ENCODE assay signal across 1 cellular context in the genomic region with DNA sequence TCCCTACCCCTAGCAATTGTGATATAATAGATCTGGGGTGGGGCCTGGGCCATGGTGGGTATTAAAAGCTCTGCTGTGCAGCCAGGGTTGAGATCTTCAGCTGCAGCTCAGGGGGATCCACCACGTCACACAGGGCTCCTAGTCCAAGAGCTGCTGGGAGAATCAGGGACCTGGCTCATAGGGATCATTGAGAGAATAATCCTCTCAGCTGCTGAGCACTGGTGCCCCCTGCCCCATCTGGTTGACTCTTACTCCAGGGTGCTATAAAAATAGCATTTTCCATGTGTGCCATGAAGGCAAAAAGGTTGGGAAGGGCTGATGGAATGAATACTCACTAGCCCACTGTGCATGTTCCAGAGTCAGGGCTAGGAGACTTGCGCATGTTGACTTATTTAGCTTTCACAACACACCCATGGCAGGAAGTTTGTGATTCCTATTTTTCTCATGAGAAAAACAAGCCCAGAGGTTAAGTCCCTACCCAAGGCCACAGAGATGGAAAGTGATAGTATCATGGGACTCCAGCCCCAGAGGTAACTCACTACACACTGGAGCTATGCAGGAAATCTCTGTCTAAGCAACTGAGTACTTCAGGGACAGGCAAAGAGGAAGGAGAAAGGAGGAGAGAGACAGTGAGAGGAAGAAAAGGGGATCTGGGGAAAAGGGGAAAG.
TF ChIP-seq lines count a peak whose summit lies in the region.

No MANE protein-coding gene starts in this region.

TF ChIP-seq in HepG2, 621 proteins besides CTCF, POLR2A, EP300 and RAD21 (continued from another document and continues in another):
- TF ChIP-seq ZNF10 (CRISPR knock-in tag; IDR thresholded peaks at IDR 0.05; ENCODE audit: borderline replicate concordance, low read depth) (no peak), ZNF883 (CRISPR knock-in tag; IDR thresholded peaks at IDR 0.05; ENCODE audit: not compliant biosample characterization) (no peak), ZMYM2 (CRISPR knock-in tag; IDR thresholded peaks at IDR 0.05) (no peak), ATF7 (IDR thresholded peaks at IDR 0.05) (no peak), ATF7 (CRISPR knock-in tag; IDR thresholded peaks at IDR 0.05) (no peak), HDAC2 (CRISPR knock-in tag; IDR thresholded peaks at IDR 0.05) (peak; percentile 37; the same call in 1 of the 2 replicates), RFXAP (CRISPR knock-in tag; IDR thresholded peaks at IDR 0.05; ENCODE audit: borderline replicate concordance) (no peak), ZBTB38 (CRISPR knock-in tag; IDR thresholded peaks at IDR 0.05) (no peak), ZC3H4 (CRISPR knock-in tag; IDR thresholded peaks at IDR 0.05; ENCODE audit: borderline replicate concordance) (no peak), ZKSCAN8 (CRISPR knock-in tag; IDR thresholded peaks at IDR 0.05; ENCODE audit: borderline replicate concordance) (peak; percentile 19; the same call in 1 of the 2 replicates), ZNF652 (CRISPR knock-in tag; IDR thresholded peaks at IDR 0.05; ENCODE audit: borderline replicate concordance, low read depth) (no peak), NPAS2 (CRISPR knock-in tag; IDR thresholded peaks at IDR 0.05; ENCODE audit: borderline replicate concordance) (no peak), ZNF558 (CRISPR knock-in tag; IDR thresholded peaks at IDR 0.05; ENCODE audit: borderline replicate concordance) (no peak), PPARG (CRISPR knock-in tag; conservative IDR thresholded peaks at IDR 0.05) (0 out of 2 replicates have a peak, but pooled peaks have one; percentile 22), ZNF598 (CRISPR knock-in tag; IDR thresholded peaks at IDR 0.05; ENCODE audit: borderline replicate concordance) (no peak), ATRX (CRISPR knock-in tag; IDR thresholded peaks at IDR 0.05; ENCODE audit: borderline replicate concordance) (no peak), HNRNPLL (IDR thresholded peaks at IDR 0.05; ENCODE audit: low read depth, low read length, poor library complexity, severe bottlenecking) (no peak), ASH2L (IDR thresholded peaks at IDR 0.05; ENCODE audit: insufficient read length, low read depth, low read length) (no peak), ZNF607 (CRISPR knock-in tag; IDR thresholded peaks at IDR 0.05; ENCODE audit: borderline replicate concordance) (peak; percentile 38; the same call in 1 of the 2 replicates), ZNF296 (CRISPR knock-in tag; conservative IDR thresholded peaks at IDR 0.05) (no peak), RBAK (CRISPR knock-in tag; IDR thresholded peaks at IDR 0.05) (no peak), PCBP1 (IDR thresholded peaks at IDR 0.05; ENCODE audit: borderline replicate concordance, low read depth, low read length) (no peak), MEIS1 (CRISPR knock-in tag; IDR thresholded peaks at IDR 0.05; ENCODE audit: borderline replicate concordance) (no peak), ZNF3 (CRISPR knock-in tag; IDR thresholded peaks at IDR 0.05) (no peak), ZNF790 (CRISPR knock-in tag; IDR thresholded peaks at IDR 0.05; ENCODE audit: borderline replicate concordance) (no peak), HOXD1 (CRISPR knock-in tag; IDR thresholded peaks at IDR 0.05) (no peak), JUND (CRISPR knock-in tag; IDR thresholded peaks at IDR 0.05) (no peak), MAZ (IDR thresholded peaks at IDR 0.05; ENCODE audit: borderline replicate concordance, low read depth, low read length) (no peak), MAZ (CRISPR knock-in tag; IDR thresholded peaks at IDR 0.05; ENCODE audit: low read depth) (no peak; the same call in 1 of the 2 replicates), SMAD9 (CRISPR knock-in tag; IDR thresholded peaks at IDR 0.05) (no peak), CBX5 (CRISPR knock-in tag; IDR thresholded peaks at IDR 0.05; ENCODE audit: borderline replicate concordance) (no peak), HNF4A (CRISPR knock-in tag; IDR thresholded peaks at IDR 0.05) (peak; percentile 42)
- TF ChIP-seq, protein P1, sequence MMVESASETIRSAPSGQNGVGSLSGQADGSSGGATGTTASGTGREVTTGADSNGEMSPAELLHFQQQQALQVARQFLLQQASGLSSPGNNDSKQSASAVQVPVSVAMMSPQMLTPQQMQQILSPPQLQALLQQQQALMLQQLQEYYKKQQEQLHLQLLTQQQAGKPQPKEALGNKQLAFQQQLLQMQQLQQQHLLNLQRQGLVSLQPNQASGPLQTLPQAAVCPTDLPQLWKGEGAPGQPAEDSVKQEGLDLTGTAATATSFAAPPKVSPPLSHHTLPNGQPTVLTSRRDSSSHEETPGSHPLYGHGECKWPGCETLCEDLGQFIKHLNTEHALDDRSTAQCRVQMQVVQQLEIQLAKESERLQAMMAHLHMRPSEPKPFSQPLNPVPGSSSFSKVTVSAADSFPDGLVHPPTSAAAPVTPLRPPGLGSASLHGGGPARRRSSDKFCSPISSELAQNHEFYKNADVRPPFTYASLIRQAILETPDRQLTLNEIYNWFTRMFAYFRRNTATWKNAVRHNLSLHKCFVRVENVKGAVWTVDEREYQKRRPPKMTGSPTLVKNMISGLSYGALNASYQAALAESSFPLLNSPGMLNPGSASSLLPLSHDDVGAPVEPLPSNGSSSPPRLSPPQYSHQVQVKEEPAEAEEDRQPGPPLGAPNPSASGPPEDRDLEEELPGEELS (CRISPR knock-in tag; IDR thresholded peaks at IDR 0.05), result peak; percentile 72
- TF ChIP-seq, protein P2, sequence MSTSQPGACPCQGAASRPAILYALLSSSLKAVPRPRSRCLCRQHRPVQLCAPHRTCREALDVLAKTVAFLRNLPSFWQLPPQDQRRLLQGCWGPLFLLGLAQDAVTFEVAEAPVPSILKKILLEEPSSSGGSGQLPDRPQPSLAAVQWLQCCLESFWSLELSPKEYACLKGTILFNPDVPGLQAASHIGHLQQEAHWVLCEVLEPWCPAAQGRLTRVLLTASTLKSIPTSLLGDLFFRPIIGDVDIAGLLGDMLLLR (CRISPR knock-in tag; IDR thresholded peaks at IDR 0.05), result no peak
- TF ChIP-seq, protein P3, sequence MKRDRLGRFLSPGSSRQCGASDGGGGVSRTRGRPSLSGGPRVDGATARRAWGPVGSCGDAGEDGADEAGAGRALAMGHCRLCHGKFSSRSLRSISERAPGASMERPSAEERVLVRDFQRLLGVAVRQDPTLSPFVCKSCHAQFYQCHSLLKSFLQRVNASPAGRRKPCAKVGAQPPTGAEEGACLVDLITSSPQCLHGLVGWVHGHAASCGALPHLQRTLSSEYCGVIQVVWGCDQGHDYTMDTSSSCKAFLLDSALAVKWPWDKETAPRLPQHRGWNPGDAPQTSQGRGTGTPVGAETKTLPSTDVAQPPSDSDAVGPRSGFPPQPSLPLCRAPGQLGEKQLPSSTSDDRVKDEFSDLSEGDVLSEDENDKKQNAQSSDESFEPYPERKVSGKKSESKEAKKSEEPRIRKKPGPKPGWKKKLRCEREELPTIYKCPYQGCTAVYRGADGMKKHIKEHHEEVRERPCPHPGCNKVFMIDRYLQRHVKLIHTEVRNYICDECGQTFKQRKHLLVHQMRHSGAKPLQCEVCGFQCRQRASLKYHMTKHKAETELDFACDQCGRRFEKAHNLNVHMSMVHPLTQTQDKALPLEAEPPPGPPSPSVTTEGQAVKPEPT (CRISPR knock-in tag; IDR thresholded peaks at IDR 0.05; ENCODE audit: low read depth), result no peak
- TF ChIP-seq, protein P4, sequence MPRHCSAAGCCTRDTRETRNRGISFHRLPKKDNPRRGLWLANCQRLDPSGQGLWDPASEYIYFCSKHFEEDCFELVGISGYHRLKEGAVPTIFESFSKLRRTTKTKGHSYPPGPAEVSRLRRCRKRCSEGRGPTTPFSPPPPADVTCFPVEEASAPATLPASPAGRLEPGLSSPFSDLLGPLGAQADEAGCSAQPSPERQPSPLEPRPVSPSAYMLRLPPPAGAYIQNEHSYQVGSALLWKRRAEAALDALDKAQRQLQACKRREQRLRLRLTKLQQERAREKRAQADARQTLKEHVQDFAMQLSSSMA (CRISPR knock-in tag; IDR thresholded peaks at IDR 0.05), result no peak
- TF ChIP-seq, protein P5, sequence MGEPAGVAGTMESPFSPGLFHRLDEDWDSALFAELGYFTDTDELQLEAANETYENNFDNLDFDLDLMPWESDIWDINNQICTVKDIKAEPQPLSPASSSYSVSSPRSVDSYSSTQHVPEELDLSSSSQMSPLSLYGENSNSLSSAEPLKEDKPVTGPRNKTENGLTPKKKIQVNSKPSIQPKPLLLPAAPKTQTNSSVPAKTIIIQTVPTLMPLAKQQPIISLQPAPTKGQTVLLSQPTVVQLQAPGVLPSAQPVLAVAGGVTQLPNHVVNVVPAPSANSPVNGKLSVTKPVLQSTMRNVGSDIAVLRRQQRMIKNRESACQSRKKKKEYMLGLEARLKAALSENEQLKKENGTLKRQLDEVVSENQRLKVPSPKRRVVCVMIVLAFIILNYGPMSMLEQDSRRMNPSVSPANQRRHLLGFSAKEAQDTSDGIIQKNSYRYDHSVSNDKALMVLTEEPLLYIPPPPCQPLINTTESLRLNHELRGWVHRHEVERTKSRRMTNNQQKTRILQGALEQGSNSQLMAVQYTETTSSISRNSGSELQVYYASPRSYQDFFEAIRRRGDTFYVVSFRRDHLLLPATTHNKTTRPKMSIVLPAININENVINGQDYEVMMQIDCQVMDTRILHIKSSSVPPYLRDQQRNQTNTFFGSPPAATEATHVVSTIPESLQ (CRISPR knock-in tag; conservative IDR thresholded peaks at IDR 0.05), result no peak
- TF ChIP-seq, protein P6, sequence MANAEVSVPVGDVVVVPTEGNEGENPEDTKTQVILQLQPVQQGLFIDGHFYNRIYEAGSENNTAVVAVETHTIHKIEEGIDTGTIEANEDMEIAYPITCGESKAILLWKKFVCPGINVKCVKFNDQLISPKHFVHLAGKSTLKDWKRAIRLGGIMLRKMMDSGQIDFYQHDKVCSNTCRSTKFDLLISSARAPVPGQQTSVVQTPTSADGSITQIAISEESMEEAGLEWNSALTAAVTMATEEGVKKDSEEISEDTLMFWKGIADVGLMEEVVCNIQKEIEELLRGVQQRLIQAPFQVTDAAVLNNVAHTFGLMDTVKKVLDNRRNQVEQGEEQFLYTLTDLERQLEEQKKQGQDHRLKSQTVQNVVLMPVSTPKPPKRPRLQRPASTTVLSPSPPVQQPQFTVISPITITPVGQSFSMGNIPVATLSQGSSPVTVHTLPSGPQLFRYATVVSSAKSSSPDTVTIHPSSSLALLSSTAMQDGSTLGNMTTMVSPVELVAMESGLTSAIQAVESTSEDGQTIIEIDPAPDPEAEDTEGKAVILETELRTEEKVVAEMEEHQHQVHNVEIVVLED (CRISPR knock-in tag; IDR thresholded peaks at IDR 0.05; ENCODE audit: borderline replicate concordance), result no peak
- TF ChIP-seq, protein P7, sequence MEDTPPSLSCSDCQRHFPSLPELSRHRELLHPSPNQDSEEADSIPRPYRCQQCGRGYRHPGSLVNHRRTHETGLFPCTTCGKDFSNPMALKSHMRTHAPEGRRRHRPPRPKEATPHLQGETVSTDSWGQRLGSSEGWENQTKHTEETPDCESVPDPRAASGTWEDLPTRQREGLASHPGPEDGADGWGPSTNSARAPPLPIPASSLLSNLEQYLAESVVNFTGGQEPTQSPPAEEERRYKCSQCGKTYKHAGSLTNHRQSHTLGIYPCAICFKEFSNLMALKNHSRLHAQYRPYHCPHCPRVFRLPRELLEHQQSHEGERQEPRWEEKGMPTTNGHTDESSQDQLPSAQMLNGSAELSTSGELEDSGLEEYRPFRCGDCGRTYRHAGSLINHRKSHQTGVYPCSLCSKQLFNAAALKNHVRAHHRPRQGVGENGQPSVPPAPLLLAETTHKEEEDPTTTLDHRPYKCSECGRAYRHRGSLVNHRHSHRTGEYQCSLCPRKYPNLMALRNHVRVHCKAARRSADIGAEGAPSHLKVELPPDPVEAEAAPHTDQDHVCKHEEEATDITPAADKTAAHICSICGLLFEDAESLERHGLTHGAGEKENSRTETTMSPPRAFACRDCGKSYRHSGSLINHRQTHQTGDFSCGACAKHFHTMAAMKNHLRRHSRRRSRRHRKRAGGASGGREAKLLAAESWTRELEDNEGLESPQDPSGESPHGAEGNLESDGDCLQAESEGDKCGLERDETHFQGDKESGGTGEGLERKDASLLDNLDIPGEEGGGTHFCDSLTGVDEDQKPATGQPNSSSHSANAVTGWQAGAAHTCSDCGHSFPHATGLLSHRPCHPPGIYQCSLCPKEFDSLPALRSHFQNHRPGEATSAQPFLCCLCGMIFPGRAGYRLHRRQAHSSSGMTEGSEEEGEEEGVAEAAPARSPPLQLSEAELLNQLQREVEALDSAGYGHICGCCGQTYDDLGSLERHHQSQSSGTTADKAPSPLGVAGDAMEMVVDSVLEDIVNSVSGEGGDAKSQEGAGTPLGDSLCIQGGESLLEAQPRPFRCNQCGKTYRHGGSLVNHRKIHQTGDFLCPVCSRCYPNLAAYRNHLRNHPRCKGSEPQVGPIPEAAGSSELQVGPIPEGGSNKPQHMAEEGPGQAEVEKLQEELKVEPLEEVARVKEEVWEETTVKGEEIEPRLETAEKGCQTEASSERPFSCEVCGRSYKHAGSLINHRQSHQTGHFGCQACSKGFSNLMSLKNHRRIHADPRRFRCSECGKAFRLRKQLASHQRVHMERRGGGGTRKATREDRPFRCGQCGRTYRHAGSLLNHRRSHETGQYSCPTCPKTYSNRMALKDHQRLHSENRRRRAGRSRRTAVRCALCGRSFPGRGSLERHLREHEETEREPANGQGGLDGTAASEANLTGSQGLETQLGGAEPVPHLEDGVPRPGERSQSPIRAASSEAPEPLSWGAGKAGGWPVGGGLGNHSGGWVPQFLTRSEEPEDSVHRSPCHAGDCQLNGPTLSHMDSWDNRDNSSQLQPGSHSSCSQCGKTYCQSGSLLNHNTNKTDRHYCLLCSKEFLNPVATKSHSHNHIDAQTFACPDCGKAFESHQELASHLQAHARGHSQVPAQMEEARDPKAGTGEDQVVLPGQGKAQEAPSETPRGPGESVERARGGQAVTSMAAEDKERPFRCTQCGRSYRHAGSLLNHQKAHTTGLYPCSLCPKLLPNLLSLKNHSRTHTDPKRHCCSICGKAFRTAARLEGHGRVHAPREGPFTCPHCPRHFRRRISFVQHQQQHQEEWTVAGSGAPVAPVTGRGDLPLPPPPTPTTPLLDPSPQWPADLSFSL (CRISPR knock-in tag; IDR thresholded peaks at IDR 0.05), result 0 out of 2 replicates have a peak, but pooled peaks have one; percentile 32
- TF ChIP-seq, protein P8, sequence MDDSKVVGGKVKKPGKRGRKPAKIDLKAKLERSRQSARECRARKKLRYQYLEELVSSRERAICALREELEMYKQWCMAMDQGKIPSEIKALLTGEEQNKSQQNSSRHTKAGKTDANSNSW (CRISPR knock-in tag; IDR thresholded peaks at IDR 0.05; ENCODE audit: borderline replicate concordance), result no peak
- TF ChIP-seq, protein P9, sequence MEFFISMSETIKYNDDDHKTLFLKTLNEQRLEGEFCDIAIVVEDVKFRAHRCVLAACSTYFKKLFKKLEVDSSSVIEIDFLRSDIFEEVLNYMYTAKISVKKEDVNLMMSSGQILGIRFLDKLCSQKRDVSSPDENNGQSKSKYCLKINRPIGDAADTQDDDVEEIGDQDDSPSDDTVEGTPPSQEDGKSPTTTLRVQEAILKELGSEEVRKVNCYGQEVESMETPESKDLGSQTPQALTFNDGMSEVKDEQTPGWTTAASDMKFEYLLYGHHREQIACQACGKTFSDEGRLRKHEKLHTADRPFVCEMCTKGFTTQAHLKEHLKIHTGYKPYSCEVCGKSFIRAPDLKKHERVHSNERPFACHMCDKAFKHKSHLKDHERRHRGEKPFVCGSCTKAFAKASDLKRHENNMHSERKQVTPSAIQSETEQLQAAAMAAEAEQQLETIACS (CRISPR knock-in tag; IDR thresholded peaks at IDR 0.05), result no peak
